1 cellular context compared by ENCODE assay signal in the genomic region with DNA sequence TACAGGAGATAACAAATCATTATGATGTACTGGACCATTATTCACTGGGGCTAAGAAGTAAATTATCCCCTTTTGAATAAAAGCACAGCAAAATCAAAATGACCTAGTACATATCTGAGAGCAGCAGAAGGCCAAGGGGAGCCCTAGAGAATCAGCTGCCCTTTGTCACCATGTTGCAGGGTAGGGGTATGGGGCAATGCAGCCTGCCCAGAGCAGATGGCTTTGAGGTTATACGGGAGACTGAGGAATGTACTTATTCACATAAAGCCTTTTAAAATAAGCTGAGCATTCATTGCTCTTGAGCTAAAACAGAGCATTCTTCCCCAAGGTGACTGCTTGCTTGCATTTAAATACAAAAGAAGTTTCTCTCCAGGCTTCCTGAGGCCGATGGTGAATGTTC.
TF ChIP-seq lines count a peak whose summit lies in the region.

No MANE protein-coding gene starts in this region.

TF ChIP-seq in GM23338, 12 proteins besides CTCF, POLR2A, EP300 and RAD21 (continued from another document):
- TF ChIP-seq, protein P1, sequence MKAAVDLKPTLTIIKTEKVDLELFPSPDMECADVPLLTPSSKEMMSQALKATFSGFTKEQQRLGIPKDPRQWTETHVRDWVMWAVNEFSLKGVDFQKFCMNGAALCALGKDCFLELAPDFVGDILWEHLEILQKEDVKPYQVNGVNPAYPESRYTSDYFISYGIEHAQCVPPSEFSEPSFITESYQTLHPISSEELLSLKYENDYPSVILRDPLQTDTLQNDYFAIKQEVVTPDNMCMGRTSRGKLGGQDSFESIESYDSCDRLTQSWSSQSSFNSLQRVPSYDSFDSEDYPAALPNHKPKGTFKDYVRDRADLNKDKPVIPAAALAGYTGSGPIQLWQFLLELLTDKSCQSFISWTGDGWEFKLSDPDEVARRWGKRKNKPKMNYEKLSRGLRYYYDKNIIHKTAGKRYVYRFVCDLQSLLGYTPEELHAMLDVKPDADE (IDR thresholded peaks at IDR 0.05) = no peak
- TF ChIP-seq NANOG (IDR thresholded peaks at IDR 0.05; ENCODE audit: borderline replicate concordance) = no peak
- TF ChIP-seq EZH2phosphoT487 (IDR thresholded peaks at IDR 0.05; ENCODE audit: unreplicated experiment) = no peak
- TF ChIP-seq POLR2AphosphoS5 (IDR thresholded peaks at IDR 0.05; ENCODE audit: low read depth) = no peak
- no peak for TF ChIP-seq CREB1 (CRISPR knock-in tag; IDR thresholded peaks at IDR 0.05; ENCODE audit: low read depth)
- TF ChIP-seq JUNB (IDR thresholded peaks at IDR 0.05; ENCODE audit: unreplicated experiment) = no peak
- TF ChIP-seq, protein P2, sequence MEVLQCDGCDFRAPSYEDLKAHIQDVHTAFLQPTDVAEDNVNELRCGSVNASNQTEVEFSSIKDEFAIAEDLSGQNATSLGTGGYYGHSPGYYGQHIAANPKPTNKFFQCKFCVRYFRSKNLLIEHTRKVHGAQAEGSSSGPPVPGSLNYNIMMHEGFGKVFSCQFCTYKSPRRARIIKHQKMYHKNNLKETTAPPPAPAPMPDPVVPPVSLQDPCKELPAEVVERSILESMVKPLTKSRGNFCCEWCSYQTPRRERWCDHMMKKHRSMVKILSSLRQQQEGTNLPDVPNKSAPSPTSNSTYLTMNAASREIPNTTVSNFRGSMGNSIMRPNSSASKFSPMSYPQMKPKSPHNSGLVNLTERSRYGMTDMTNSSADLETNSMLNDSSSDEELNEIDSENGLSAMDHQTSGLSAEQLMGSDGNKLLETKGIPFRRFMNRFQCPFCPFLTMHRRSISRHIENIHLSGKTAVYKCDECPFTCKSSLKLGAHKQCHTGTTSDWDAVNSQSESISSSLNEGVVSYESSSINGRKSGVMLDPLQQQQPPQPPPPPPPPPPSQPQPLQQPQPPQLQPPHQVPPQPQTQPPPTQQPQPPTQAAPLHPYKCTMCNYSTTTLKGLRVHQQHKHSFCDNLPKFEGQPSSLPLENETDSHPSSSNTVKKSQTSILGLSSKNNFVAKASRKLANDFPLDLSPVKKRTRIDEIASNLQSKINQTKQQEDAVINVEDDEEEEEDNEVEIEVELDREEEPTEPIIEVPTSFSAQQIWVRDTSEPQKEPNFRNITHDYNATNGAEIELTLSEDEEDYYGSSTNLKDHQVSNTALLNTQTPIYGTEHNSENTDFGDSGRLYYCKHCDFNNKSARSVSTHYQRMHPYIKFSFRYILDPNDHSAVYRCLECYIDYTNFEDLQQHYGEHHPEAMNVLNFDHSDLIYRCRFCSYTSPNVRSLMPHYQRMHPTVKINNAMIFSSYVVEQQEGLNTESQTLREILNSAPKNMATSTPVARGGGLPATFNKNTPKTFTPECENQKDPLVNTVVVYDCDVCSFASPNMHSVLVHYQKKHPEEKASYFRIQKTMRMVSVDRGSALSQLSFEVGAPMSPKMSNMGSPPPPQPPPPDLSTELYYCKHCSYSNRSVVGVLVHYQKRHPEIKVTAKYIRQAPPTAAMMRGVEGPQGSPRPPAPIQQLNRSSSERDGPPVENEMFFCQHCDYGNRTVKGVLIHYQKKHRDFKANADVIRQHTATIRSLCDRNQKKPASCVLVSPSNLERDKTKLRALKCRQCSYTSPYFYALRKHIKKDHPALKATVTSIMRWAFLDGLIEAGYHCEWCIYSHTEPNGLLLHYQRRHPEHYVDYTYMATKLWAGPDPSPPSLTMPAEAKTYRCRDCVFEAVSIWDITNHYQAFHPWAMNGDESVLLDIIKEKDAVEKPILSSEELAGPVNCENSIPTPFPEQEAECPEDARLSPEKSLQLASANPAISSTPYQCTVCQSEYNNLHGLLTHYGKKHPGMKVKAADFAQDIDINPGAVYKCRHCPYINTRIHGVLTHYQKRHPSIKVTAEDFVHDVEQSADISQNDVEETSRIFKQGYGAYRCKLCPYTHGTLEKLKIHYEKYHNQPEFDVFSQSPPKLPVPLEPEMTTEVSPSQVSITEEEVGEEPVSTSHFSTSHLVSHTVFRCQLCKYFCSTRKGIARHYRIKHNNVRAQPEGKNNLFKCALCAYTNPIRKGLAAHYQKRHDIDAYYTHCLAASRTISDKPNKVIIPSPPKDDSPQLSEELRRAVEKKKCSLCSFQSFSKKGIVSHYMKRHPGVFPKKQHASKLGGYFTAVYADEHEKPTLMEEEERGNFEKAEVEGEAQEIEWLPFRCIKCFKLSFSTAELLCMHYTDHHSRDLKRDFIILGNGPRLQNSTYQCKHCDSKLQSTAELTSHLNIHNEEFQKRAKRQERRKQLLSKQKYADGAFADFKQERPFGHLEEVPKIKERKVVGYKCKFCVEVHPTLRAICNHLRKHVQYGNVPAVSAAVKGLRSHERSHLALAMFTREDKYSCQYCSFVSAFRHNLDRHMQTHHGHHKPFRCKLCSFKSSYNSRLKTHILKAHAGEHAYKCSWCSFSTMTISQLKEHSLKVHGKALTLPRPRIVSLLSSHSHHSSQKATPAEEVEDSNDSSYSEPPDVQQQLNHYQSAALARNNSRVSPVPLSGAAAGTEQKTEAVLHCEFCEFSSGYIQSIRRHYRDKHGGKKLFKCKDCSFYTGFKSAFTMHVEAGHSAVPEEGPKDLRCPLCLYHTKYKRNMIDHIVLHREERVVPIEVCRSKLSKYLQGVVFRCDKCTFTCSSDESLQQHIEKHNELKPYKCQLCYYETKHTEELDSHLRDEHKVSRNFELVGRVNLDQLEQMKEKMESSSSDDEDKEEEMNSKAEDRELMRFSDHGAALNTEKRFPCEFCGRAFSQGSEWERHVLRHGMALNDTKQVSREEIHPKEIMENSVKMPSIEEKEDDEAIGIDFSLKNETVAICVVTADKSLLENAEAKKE (CRISPR knock-in tag; IDR thresholded peaks at IDR 0.05) = no peak
- no peak for TF ChIP-seq EZH2 (IDR thresholded peaks at IDR 0.05; ENCODE audit: low read depth, unreplicated experiment)
- TF ChIP-seq STAT1 (IDR thresholded peaks at IDR 0.05; ENCODE audit: unreplicated experiment) = no peak
